8 cellular contexts compared by ENCODE assay signal in the genomic region with DNA sequence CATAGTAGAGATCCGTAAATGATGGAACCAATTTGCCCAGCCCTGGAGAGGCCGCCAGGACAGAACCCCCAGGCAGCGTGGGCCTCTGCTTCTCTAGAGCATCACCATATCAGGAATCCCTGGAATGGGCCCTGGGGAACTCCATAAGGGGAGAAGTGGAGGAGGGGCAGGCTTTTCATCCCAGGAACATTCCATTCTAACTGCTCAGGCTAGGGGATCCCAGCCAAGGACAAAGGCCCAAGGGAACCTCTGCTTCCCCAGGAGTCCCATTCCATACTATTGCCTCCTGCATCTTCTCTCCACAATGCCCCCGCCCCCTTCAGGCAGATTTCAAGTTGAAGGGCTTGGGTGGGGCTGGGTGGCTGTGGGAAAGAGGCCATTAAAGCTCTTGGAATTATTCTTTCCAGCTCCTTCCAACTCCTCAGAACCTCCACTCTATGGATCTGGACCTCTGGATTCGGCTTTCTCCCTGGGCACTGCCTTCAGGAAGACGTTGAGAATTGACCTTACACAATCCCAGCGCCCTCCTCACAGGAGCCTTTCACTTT. TPM values are rescaled to one million over a fixed set of nuclear protein-coding genes. Genes with fewer than 3 reads are reported as not detected.
DNase-seq lines count a peak whose midpoint lies in the region; ATAC-seq, FAIRE-seq and TF ChIP-seq lines count a peak whose summit lies in the region.
"Had no signal": no experiment of that assay in that cellular context is flagged by ENCODE, and none has a peak within 500 bp of the region (broad histone marks: within the 10 kb centered on the region; RNA-seq: fewer than 3 reads in every experiment).

No MANE protein-coding gene starts in this region.

- TF ChIP-seq EP300 in H1 (IDR thresholded peaks at IDR 0.05; ENCODE audit: borderline replicate concordance in 1 of 2, low read depth in 2 of 2, low read length in 2 of 2): peak in 1 of 2 experiments; percentile 98; a peak in 2 of 3 replicates

- H3K27ac ChIP-seq in HUES64 (ENCODE audit: low read depth, low read length): peak overlapping the region; percentile 91
- H3K27ac ChIP-seq in H1 (ENCODE audit: low read depth, low read length): peak overlapping the region; percentile 80
- H3K27ac ChIP-seq in right lobe of liver: peak overlapping the region in 1 of 3 donors; percentile 20
- H3K27ac ChIP-seq in small intestine (ENCODE audit: low read depth in 1 of 2, low read length in 1 of 2): peak overlapping the region in 1 of 2 donors; percentile 80
- H3K27ac ChIP-seq: VCaP had no signal

- peak in 2 of 3 experiments; percentile 4 to 21; a peak in 1 of 4 replicates for TF ChIP-seq CTCF in H1 (IDR thresholded peaks at IDR 0.05; ENCODE audit: control extremely low read depth in 1 of 3, insufficient read depth in 1 of 3, low read depth in 1 of 3, low read length in 3 of 3)
- TF ChIP-seq CTCF in right lobe of liver (IDR thresholded peaks at IDR 0.05): no peak

- peak overlapping the region; percentile 99 for H2AK5ac ChIP-seq in H1 (ENCODE audit: low read depth, low read length)

- H4K8ac ChIP-seq in H1 (ENCODE audit: extremely low read depth, insufficient read depth, low read length): no peak overlapping the region

- intact Hi-C loops in right lobe of liver (cut with DNase I): no loop called here

- peaks cover 2 to 56% of the 10 kb centered on the region in 2 experiments; a peak in 3 of 4 replicates for H3K79me2 ChIP-seq in H1 (ENCODE audit: control insufficient read depth in 1 of 2, insufficient read depth in 2 of 2, low read length in 2 of 2)

- H2BK20ac ChIP-seq in H1 (ENCODE audit: low read length): 0 out of 2 replicates have a peak overlapping the region, but pooled peaks have one; percentile 93

- H3K18ac ChIP-seq in H1 (ENCODE audit: extremely low read depth, low read length): peak overlapping the region; percentile 96

- H3K4me1 ChIP-seq in HUES64 (ENCODE audit: insufficient read depth, low read length): peaks cover 58% of the 10 kb centered on the region
- H3K4me1 ChIP-seq in H1 (replicated peaks in 1 of 4; ENCODE audit: control insufficient read depth in 3 of 4, insufficient read depth in 4 of 4, low read length in 3 of 4): peaks cover 27 to 65% (median 38%) of the 10 kb centered on the region in 4 experiments
- no peaks in the 10 kb centered on the region for H3K4me1 ChIP-seq in right lobe of liver
- H3K4me1 ChIP-seq in small intestine (ENCODE audit: control insufficient read depth in 2 of 2, insufficient read depth in 1 of 2, low read depth in 1 of 2, low read length in 1 of 2): peaks cover 0 to 10% of the 10 kb centered on the region in 2 donors

- no peaks in the 10 kb centered on the region for H3K9me3 ChIP-seq in HUES64 (ENCODE audit: insufficient read depth, low read depth, low read length)
- no peaks in the 10 kb centered on the region for H3K9me3 ChIP-seq in H1 (ENCODE audit: insufficient read depth in 2 of 2, low read depth in 1 of 2, low read length in 1 of 2)
- H3K9me3 ChIP-seq in right lobe of liver: no peaks in the 10 kb centered on the region
- H3K9me3 ChIP-seq in small intestine (ENCODE audit: control insufficient read depth, low read depth): no peaks in the 10 kb centered on the region

- no peak overlapping the region for H3K14ac ChIP-seq in H1 (ENCODE audit: insufficient read length)

- ATAC-seq in right lobe of liver (peak in 3 of 4 donors; percentile 8 to 13 (median 8)), HG03196 (IDR thresholded peaks at IDR 0.05; ENCODE audit: unreplicated experiment) (no peak), GM21528 (IDR thresholded peaks at IDR 0.05; ENCODE audit: low FRiP score, unreplicated experiment) (no peak)

- peak overlapping the region; percentile 99 for H2BK12ac ChIP-seq in H1 (ENCODE audit: low read depth, low read length)

- H3K56ac ChIP-seq in H1 (replicated peaks; ENCODE audit: insufficient read length, low read depth, low read length): peak overlapping the region; percentile 36

- H3K79me1 ChIP-seq in H1 (ENCODE audit: low read depth, low read length): peaks cover 16% of the 10 kb centered on the region

- 28% methylated on average over 6 of the region's 7 CpGs for WGBS in HUES64
- WGBS in H1 (ENCODE audit: extremely low coverage in 1 of 2, insufficient coverage in 1 of 2, insufficient read length in 1 of 2, insufficient replicate concordance in 2 of 2, low coverage in 1 of 2, low lambda C conversion rate in 2 of 2, missing lambda C conversion rate in 1 of 2), 2 experiments: 26% methylated on average over 7 of the region's 7 CpGs; no CpG with 5 or more reads in 1 of the 2 experiments
- 62% methylated on average over 3 of the region's 7 CpGs for WGBS in right lobe of liver (ENCODE audit: insufficient coverage, low coverage, low lambda C conversion rate, missing lambda C conversion rate)
- 64 to 82% (median 79%) methylated on average over 7 of the region's 7 CpGs for WGBS in small intestine, 3 donors

- peaks cover 7% of the 10 kb centered on the region for H3K23me2 ChIP-seq in H1 (ENCODE audit: low read depth, low read length)

- peak in 1 of 2 experiments; percentile 3; a peak in 1 of 4 replicates for TF ChIP-seq RAD21 in H1 (IDR thresholded peaks at IDR 0.05 in 1 of 2, conservative IDR thresholded peaks at IDR 0.05 in 1 of 2; ENCODE audit: low read depth in 2 of 2, low read length in 2 of 2)

- peaks cover 10% of the 10 kb centered on the region; the same call in 1 of the 2 replicates for H3K27me3 ChIP-seq in HUES64 (ENCODE audit: insufficient read depth, low read length)
- no peaks in the 10 kb centered on the region; a peak in 1 of 7 replicates for H3K27me3 ChIP-seq in H1 (replicated peaks in 1 of 4; ENCODE audit: control insufficient read depth in 3 of 4, extremely low read depth in 1 of 4, insufficient read depth in 3 of 4, low read length in 3 of 4)
- no peaks in the 10 kb centered on the region for H3K27me3 ChIP-seq in right lobe of liver
- peaks cover 0 to 7% of the 10 kb centered on the region in 2 donors for H3K27me3 ChIP-seq in small intestine (ENCODE audit: control insufficient read depth in 2 of 2, insufficient read depth in 2 of 2, low read length in 2 of 2)

- H3K9ac ChIP-seq in HUES64 (ENCODE audit: low read depth, low read length): peak overlapping the region; percentile 65
- H3K9ac ChIP-seq in H1 (replicated peaks in 1 of 4; ENCODE audit: extremely low read depth in 1 of 4, low read depth in 3 of 4, low read length in 3 of 4): peak overlapping the region in 1 of 4 experiments; percentile 35; a peak in 2 of 7 replicates

- H2AFZ ChIP-seq in H1 (ENCODE audit: low read length): no peak overlapping the region

- TF ChIP-seq POLR2A in H1 (IDR thresholded peaks at IDR 0.05; ENCODE audit: control extremely low read depth in 1 of 2, low read depth in 2 of 2, low read length in 2 of 2) (peak in 1 of 2 experiments; percentile 87; a peak in 2 of 3 replicates), right lobe of liver (IDR thresholded peaks at IDR 0.05) (no peak)

- no peak overlapping the region for H3K4me3 ChIP-seq in HUES64 (ENCODE audit: low read length)
- H3K4me3 ChIP-seq in H1 (ENCODE audit: extremely low read depth in 1 of 4, insufficient read depth in 2 of 4, low read depth in 3 of 4, low read length in 4 of 4): peak overlapping the region in 2 of 4 experiments; percentile 15 to 29; a peak in 3 of 8 replicates
- no peak overlapping the region for H3K4me3 ChIP-seq in right lobe of liver
- H3K4me3 ChIP-seq in small intestine (ENCODE audit: low read depth in 1 of 2, low read length in 2 of 2): no peak overlapping the region

- POLR2A ChIA-PET in H1 (lab: Charles Lee; ENCODE audit: partially characterized antibody): interaction anchor here (1.0 to 58.9 kb wide), 11 partner anchors 2 to 144 kb away, joined by 3 to 1829 read pairs (median 10); a partner anchor contains a TSS

- H3K4ac ChIP-seq in H1 (replicated peaks; ENCODE audit: insufficient read length, low read depth, low read length): peak overlapping the region; percentile 63

- peak overlapping the region; percentile 98 for H2BK5ac ChIP-seq in H1 (ENCODE audit: low read depth, low read length)

- no peak overlapping the region for H3K23ac ChIP-seq in H1 (ENCODE audit: insufficient read length)

- peaks cover 31% of the 10 kb centered on the region for H3K36me3 ChIP-seq in HUES64 (ENCODE audit: insufficient read depth, low read length)
- H3K36me3 ChIP-seq in H1 (ENCODE audit: control insufficient read depth in 2 of 4, insufficient read depth in 4 of 4, low read length in 3 of 4): peaks cover 0 to 40% (median 4%) of the 10 kb centered on the region in 4 experiments; a peak in 3 of 8 replicates
- no peaks in the 10 kb centered on the region for H3K36me3 ChIP-seq in right lobe of liver
- peaks cover 0 to 2% of the 10 kb centered on the region in 2 donors for H3K36me3 ChIP-seq in small intestine (ENCODE audit: control insufficient read depth in 2 of 2, insufficient read depth in 2 of 2, low read length in 2 of 2)

- peak overlapping the region; percentile 23 for H4K91ac ChIP-seq in H1 (replicated peaks; ENCODE audit: insufficient read length, low read length)

- peaks cover 12 to 18% of the 10 kb centered on the region in 2 experiments for H4K20me1 ChIP-seq in H1 (replicated peaks in 1 of 2; ENCODE audit: control insufficient read depth in 1 of 2, insufficient read depth in 2 of 2, low read length in 2 of 2)

- FAIRE-seq in H1 (lab: Jason Lieb, UNC) (peak; percentile 99), urothelium cell line (lab: Jason Lieb, UNC) (no peak), small intestine (lab: Jason Lieb, UNC) (no peak)

- CTCF ChIA-PET in H1 (lab: Charles Lee; ENCODE audit: partially characterized antibody): interaction anchor here (1.0 to 12.2 kb wide), 7 partner anchors 11 to 101 kb away, joined by 3 to 143 read pairs (median 130); a partner anchor contains a TSS

- peak overlapping the region; percentile 65 for H4K5ac ChIP-seq in H1 (ENCODE audit: insufficient read length, low read depth, low read length)

- H3K4me2 ChIP-seq in H1 (ENCODE audit: insufficient read depth in 1 of 2, low read depth in 2 of 2, low read length in 2 of 2): peak overlapping the region; percentile 16 to 42; a peak in 3 of 4 replicates

- H2BK120ac ChIP-seq in H1 (replicated peaks; ENCODE audit: low read depth, low read length): peak overlapping the region; percentile 0

- H2BK15ac ChIP-seq in H1 (ENCODE audit: low read length): 0 out of 2 replicates have a peak overlapping the region, but pooled peaks have one; percentile 95

- DNase-seq in H1 (ENCODE audit: low read depth in 1 of 2, low spot score in 2 of 2) (peak; percentile 79 to 94), right lobe of liver (peak in 1 of 3 donors; percentile 51), urothelium cell line (ENCODE audit: low spot score) (peak; percentile 87), small intestine (no peak)

RNA-seq across cellular contexts. Expression of a gene that starts 6.0 kb away (rescaled TPM):
- polyA plus RNA-seq in HUES64 (2013, experiment 1 of 2): 21.5 TPM
- 22.9 TPM for polyA plus RNA-seq in HUES64 (2013, experiment 2 of 2)
- total RNA-seq in H1 (2021; fragmentation: NEBNext Ultra II Directional; extraction: Animal tissue kit (Norgen Biotek cat#: 25700)): 51.6 and 51.7 TPM in 2 replicates
- 102 and 106 TPM in 2 replicates for polyA plus RNA-seq in H1 (2011; rRNA removed)
- polyA plus RNA-seq in H1 (2011; cell fraction: cytosol; rRNA removed): 69.8 TPM
- 31.0 TPM for polyA plus RNA-seq in H1 (2011; cell fraction: nucleus; rRNA removed)
- 30.9 to 32.4 TPM (median 31.9 TPM) in 4 replicates for polyA plus RNA-seq in H1 (2012, experiment 1 of 2)
- 43.6 TPM for polyA plus RNA-seq in H1 (2012, experiment 2 of 2)
- polyA plus RNA-seq in H1 (2013, experiment 1 of 2): 29.6 TPM
- polyA plus RNA-seq in H1 (2013, experiment 2 of 2): 28.1 TPM
- polyA minus RNA-seq in H1 (2011; rRNA and poly(A)+ RNA removed): 17.3 and 19.1 TPM in 2 replicates
- polyA minus RNA-seq in H1 (2011; cell fraction: cytosol; rRNA and poly(A)+ RNA removed): 31.3 TPM
- 49.0 TPM for polyA minus RNA-seq in H1 (2011; cell fraction: nucleus; rRNA and poly(A)+ RNA removed)
- 10 to 100 TPM in 2 of 6 experiments, 1 to 10 TPM in 4; 2.0 to 24.8 (median 6.7) TPM for total RNA-seq in right lobe of liver
- 10 to 100 TPM; 10.8 to 15.6 (median 12.7) TPM for polyA plus RNA-seq in small intestine

RNA-seq across cellular contexts. Expression of a gene that starts 13.1 kb away (rescaled TPM):
- 53.5 TPM for polyA plus RNA-seq in HUES64 (2013, experiment 1 of 2)
- 47.7 TPM for polyA plus RNA-seq in HUES64 (2013, experiment 2 of 2)
- total RNA-seq in H1 (2021; fragmentation: NEBNext Ultra II Directional; extraction: Animal tissue kit (Norgen Biotek cat#: 25700)): 118 and 129 TPM in 2 replicates
- 119 and 188 TPM in 2 replicates for polyA plus RNA-seq in H1 (2011; rRNA removed)
- 156 TPM for polyA plus RNA-seq in H1 (2011; cell fraction: cytosol; rRNA removed)
- polyA plus RNA-seq in H1 (2011; cell fraction: nucleus; rRNA removed): 142 TPM
- 104 to 136 TPM (median 132 TPM) in 4 replicates for polyA plus RNA-seq in H1 (2012, experiment 1 of 2)
- 157 TPM for polyA plus RNA-seq in H1 (2012, experiment 2 of 2)
- polyA plus RNA-seq in H1 (2013, experiment 1 of 2): 64.1 TPM
- polyA plus RNA-seq in H1 (2013, experiment 2 of 2): 57.8 TPM
- polyA minus RNA-seq in H1 (2011; rRNA and poly(A)+ RNA removed): 138 and 188 TPM in 2 replicates
- 164 TPM for polyA minus RNA-seq in H1 (2011; cell fraction: cytosol; rRNA and poly(A)+ RNA removed)
- polyA minus RNA-seq in H1 (2011; cell fraction: nucleus; rRNA and poly(A)+ RNA removed): 132 TPM
- under 1 TPM in 4 of 6 experiments, not detected in 2; 0.11 to 0.49 (median 0.29) TPM for total RNA-seq in right lobe of liver
- 1 to 10 TPM in 1 of 3 donors, under 1 TPM in 2; 0.27 to 3.9 (median 0.45) TPM for polyA plus RNA-seq in small intestine

RNA-seq across cellular contexts. Expression of a gene that starts 39.2 kb away (rescaled TPM):
- 7.9 TPM for polyA plus RNA-seq in HUES64 (2013, experiment 1 of 2)
- 9.3 TPM for polyA plus RNA-seq in HUES64 (2013, experiment 2 of 2)
- 16.7 and 16.9 TPM in 2 replicates for total RNA-seq in H1 (2021; fragmentation: NEBNext Ultra II Directional; extraction: Animal tissue kit (Norgen Biotek cat#: 25700))
- polyA plus RNA-seq in H1 (2011; rRNA removed) (37.5 and 44.3 TPM in 2 replicates), small intestine (10 to 100 TPM; 19.9 to 30.8 (median 30.4) TPM)
- 26.5 TPM for polyA plus RNA-seq in H1 (2011; cell fraction: cytosol; rRNA removed)
- 24.3 TPM for polyA plus RNA-seq in H1 (2011; cell fraction: nucleus; rRNA removed)
- polyA plus RNA-seq in H1 (2012, experiment 1 of 2): 15.8 to 22.2 TPM (median 19.0 TPM) in 4 replicates
- 21.6 TPM for polyA plus RNA-seq in H1 (2012, experiment 2 of 2)
- polyA plus RNA-seq in H1 (2013, experiment 1 of 2): 12.0 TPM
- polyA plus RNA-seq in H1 (2013, experiment 2 of 2): 11.5 TPM
- 28.9 and 33.1 TPM in 2 replicates for polyA minus RNA-seq in H1 (2011; rRNA and poly(A)+ RNA removed)
- 18.0 TPM for polyA minus RNA-seq in H1 (2011; cell fraction: cytosol; rRNA and poly(A)+ RNA removed)
- 14.6 TPM for polyA minus RNA-seq in H1 (2011; cell fraction: nucleus; rRNA and poly(A)+ RNA removed)
- 1 to 10 TPM; 1.1 to 4.1 (median 2.5) TPM for total RNA-seq in right lobe of liver

Comparison
In these comparisons a context has a peak if more than half of its experiments do, and no peak if none do; other contexts are left out.
1. CTCF ChIP-seq: peak in H1 (2 of 3); none in right lobe of liver (0 of 4).
2. ATAC-seq: peak in right lobe of liver (3 of 4); none in HG03196 (single experiment) and GM21528 (single experiment).
3. RNA of a gene that starts 13.1 kb away (total RNA-seq): 118 to 129 TPM in H1; 0.11 to 0.49 TPM in right lobe of liver; every median in the first group is over 10 times any median in the second.